Comparison of ENCODE assay signal across 12 cellular contexts in genomic region chr3:119664370-119664769, GRCh38. TPM values are rescaled to one million over a fixed set of nuclear protein-coding genes. Genes with fewer than 3 reads are reported as not detected.
DNase-seq lines count a peak whose midpoint lies in the region; ATAC-seq and TF ChIP-seq lines count a peak whose summit lies in the region.
"Had no signal": no experiment of that assay in that cellular context is flagged by ENCODE, and none has a peak within 500 bp of the region (broad histone marks: within the 10 kb centered on the region; RNA-seq: fewer than 3 reads in every experiment).

No MANE protein-coding gene starts in this region.

- H3K36me3 ChIP-seq in CD4-positive, CD25-positive, alpha-beta regulatory T cell (ENCODE audit: control insufficient read depth, insufficient read depth, low read length): peaks cover 26% of the 10 kb centered on the region
- peaks cover 9% of the 10 kb centered on the region for H3K36me3 ChIP-seq in RWPE2 (ENCODE audit: low read depth)

- H3K27ac ChIP-seq in CD4-positive, CD25-positive, alpha-beta regulatory T cell (ENCODE audit: insufficient read depth, low read length, poor library complexity, severe bottlenecking): no peak overlapping the region
- H3K27ac ChIP-seq in RWPE2 (ENCODE audit: poor library complexity, severe bottlenecking): peak overlapping the region; percentile 8
- H3K27ac ChIP-seq: BLaER1 had no signal

- H3K4me3 ChIP-seq in CD4-positive, CD25-positive, alpha-beta regulatory T cell (ENCODE audit: low read depth, low read length): no peak overlapping the region
- H3K4me3 ChIP-seq in RWPE2 (ENCODE audit: severe bottlenecking): no peak overlapping the region
- H3K4me3 ChIP-seq: BLaER1, skin epidermis had no signal

- ATAC-seq in CD4-positive, CD25-positive, alpha-beta regulatory T cell (ENCODE audit: low read depth in 2 of 2): no peak
- ATAC-seq in RWPE2 (ENCODE audit: low read depth) (no peak), HG03457 (IDR thresholded peaks at IDR 0.05; ENCODE audit: unreplicated experiment) (no peak), T-cell (replicated peaks in 1 of 4) (no peak)
- ATAC-seq: Panc1 had no signal

- H3K9me3 Mint-ChIP-seq in CD4-positive, CD25-positive, alpha-beta regulatory T cell: no peaks in the 10 kb centered on the region
- no peaks in the 10 kb centered on the region for H3K9me3 Mint-ChIP-seq in mesothelial cell of epicardium
- H3K9me3 Mint-ChIP-seq in activated naive CD4-positive, alpha-beta T cell treated with anti-CD3 and anti-CD28 coated beads for 36 hours: no peaks in the 10 kb centered on the region
- no peaks in the 10 kb centered on the region for H3K9me3 Mint-ChIP-seq in T-cell

- intact Hi-C loops in activated naive CD4-positive, alpha-beta T cell treated with anti-CD3 and anti-CD28 coated beads for 36 hours (cut with micrococcal nuclease): loop anchor here (2.0 kb wide), 1 partner anchor 26 kb away; no protein-coding TSS in a partner anchor

- no peaks in the 10 kb centered on the region for H3K9me3 ChIP-seq in CD4-positive, CD25-positive, alpha-beta regulatory T cell (ENCODE audit: control insufficient read depth in 2 of 2, low read length in 2 of 2)
- H3K9me3 ChIP-seq in RWPE2 (ENCODE audit: severe bottlenecking): no peaks in the 10 kb centered on the region
- H3K9me3 ChIP-seq: BLaER1 had no signal

- CTCF ChIA-PET in activated naive CD4-positive, alpha-beta T cell treated with anti-CD3 and anti-CD28 coated beads for 36 hours (lab: Charles Lee): interaction anchor here (0.6 kb wide), 1 partner anchor 8 kb away, joined by 3 read pairs; no protein-coding TSS in a partner anchor
- CTCF ChIA-PET in T-cell (lab: Charles Lee): no interaction called here

- POLR2A ChIA-PET in T-cell (lab: Charles Lee): interaction anchor here in 1 of 2 donors (0.5 kb wide), 1 partner anchor 548 kb away, joined by 3 read pairs; no protein-coding TSS in a partner anchor

- no peak for TF ChIP-seq CTCF in RWPE2 (IDR thresholded peaks at IDR 0.05; ENCODE audit: poor library complexity, severe bottlenecking)
- TF ChIP-seq CTCF in mesothelial cell of epicardium (IDR thresholded peaks at IDR 0.05; ENCODE audit: unreplicated experiment): no peak

- H3K27me3 Mint-ChIP-seq in CD4-positive, CD25-positive, alpha-beta regulatory T cell: no peaks in the 10 kb centered on the region
- H3K27me3 Mint-ChIP-seq in mesothelial cell of epicardium (ENCODE audit: low read depth) (no peaks in the 10 kb centered on the region), T-cell (no peaks in the 10 kb centered on the region)
- H3K27me3 Mint-ChIP-seq in activated naive CD4-positive, alpha-beta T cell treated with anti-CD3 and anti-CD28 coated beads for 36 hours (ENCODE audit: low read depth): no peaks in the 10 kb centered on the region

- no peaks in the 10 kb centered on the region for H3K27me3 ChIP-seq in CD4-positive, CD25-positive, alpha-beta regulatory T cell (ENCODE audit: control insufficient read depth, insufficient read depth, low read length)
- H3K27me3 ChIP-seq in RWPE2 (ENCODE audit: insufficient read depth, poor library complexity, severe bottlenecking): no peaks in the 10 kb centered on the region
- H3K27me3 ChIP-seq: BLaER1 had no signal

- H3K4me1 ChIP-seq in CD4-positive, CD25-positive, alpha-beta regulatory T cell (ENCODE audit: control insufficient read depth, insufficient read depth, low read length, poor library complexity, severe bottlenecking): no peaks in the 10 kb centered on the region
- peaks cover 16% of the 10 kb centered on the region for H3K4me1 ChIP-seq in RWPE2 (ENCODE audit: insufficient read depth, poor library complexity, severe bottlenecking)
- H3K4me1 ChIP-seq: BLaER1 had no signal

- no peak overlapping the region for H3K4me3 Mint-ChIP-seq in CD4-positive, CD25-positive, alpha-beta regulatory T cell
- H3K4me3 Mint-ChIP-seq in mesothelial cell of epicardium: no peak overlapping the region
- H3K4me3 Mint-ChIP-seq in activated naive CD4-positive, alpha-beta T cell treated with anti-CD3 and anti-CD28 coated beads for 36 hours: no peak overlapping the region
- no peak overlapping the region for H3K4me3 Mint-ChIP-seq in T-cell

- peak overlapping the region in 2 of 3 donors; percentile 42 to 48 for H3K27ac Mint-ChIP-seq in CD4-positive, CD25-positive, alpha-beta regulatory T cell
- peak overlapping the region; percentile 80 for H3K27ac Mint-ChIP-seq in mesothelial cell of epicardium
- H3K27ac Mint-ChIP-seq in activated naive CD4-positive, alpha-beta T cell treated with anti-CD3 and anti-CD28 coated beads for 36 hours: no peak overlapping the region
- peak overlapping the region in 1 of 2 donors; percentile 1 for H3K27ac Mint-ChIP-seq in T-cell

- peaks cover 0 to 11% (median 1%) of the 10 kb centered on the region in 4 donors for H3K4me1 Mint-ChIP-seq in CD4-positive, CD25-positive, alpha-beta regulatory T cell
- H3K4me1 Mint-ChIP-seq in mesothelial cell of epicardium: peaks cover 31% of the 10 kb centered on the region
- no peaks in the 10 kb centered on the region for H3K4me1 Mint-ChIP-seq in activated naive CD4-positive, alpha-beta T cell treated with anti-CD3 and anti-CD28 coated beads for 36 hours (ENCODE audit: low read depth)
- no peaks in the 10 kb centered on the region for H3K4me1 Mint-ChIP-seq in T-cell

- H3K36me3 Mint-ChIP-seq in CD4-positive, CD25-positive, alpha-beta regulatory T cell: peaks cover 17% of the 10 kb centered on the region
- H3K36me3 Mint-ChIP-seq in mesothelial cell of epicardium (no peaks in the 10 kb centered on the region), T-cell (peaks cover 12% of the 10 kb centered on the region)
- peaks cover 6% of the 10 kb centered on the region for H3K36me3 Mint-ChIP-seq in activated naive CD4-positive, alpha-beta T cell treated with anti-CD3 and anti-CD28 coated beads for 36 hours (ENCODE audit: low read depth)

- no peak for DNase-seq in CD4-positive, CD25-positive, alpha-beta regulatory T cell
- DNase-seq in RWPE2 (ENCODE audit: low spot score) (no peak), mesothelial cell of epicardium (ENCODE audit: low spot score in 2 of 2, unreplicated experiment in 2 of 2) (no peak), T-cell (no peak)
- no peak for DNase-seq in activated naive CD4-positive, alpha-beta T cell treated with anti-CD3 and anti-CD28 coated beads for 36 hours
- DNase-seq: amniotic stem cell, hypothalamus, MM.1S had no signal

RNA-seq across cellular contexts. Expression of gene POPDC2, which starts 4.0 kb away (rescaled TPM):
- 5.5 TPM for total RNA-seq in CD4-positive, CD25-positive, alpha-beta regulatory T cell
- 1 to 10 TPM; 1.9 to 3.2 (median 2.4) TPM for polyA plus RNA-seq in CD4-positive, CD25-positive, alpha-beta regulatory T cell
- total RNA-seq in mesothelial cell of epicardium (3.4 to 3.5 TPM (median 3.5 TPM) in 3 replicates), T-cell (1 to 10 TPM; 3.6 to 4.8 (median 4.2) TPM)
- 1 to 10 TPM in 1 of 2 experiments, under 1 TPM in 1; 0.72 to 1.5 TPM for total RNA-seq in activated naive CD4-positive, alpha-beta T cell treated with anti-CD3 and anti-CD28 coated beads for 36 hours

RNA-seq across cellular contexts. Expression of gene COX17, which starts 12.8 kb away (rescaled TPM):
- 34.1 TPM for total RNA-seq in CD4-positive, CD25-positive, alpha-beta regulatory T cell
- 100 to 1,000 TPM in 2 of 4 donors, 10 to 100 TPM in 2; 82.1 to 124 (median 97.2) TPM for polyA plus RNA-seq in CD4-positive, CD25-positive, alpha-beta regulatory T cell
- total RNA-seq in mesothelial cell of epicardium: 16.0 to 18.1 TPM (median 17.3 TPM) in 3 replicates
- 100 to 1,000 TPM; 104 to 113 TPM for total RNA-seq in activated naive CD4-positive, alpha-beta T cell treated with anti-CD3 and anti-CD28 coated beads for 36 hours
- 10 to 100 TPM; 20.5 to 33.1 (median 30.6) TPM for total RNA-seq in T-cell

RNA-seq across cellular contexts. Expression of gene CFAP91, which starts 38.5 kb away (rescaled TPM):
- 0.44 TPM for total RNA-seq in CD4-positive, CD25-positive, alpha-beta regulatory T cell
- polyA plus RNA-seq in CD4-positive, CD25-positive, alpha-beta regulatory T cell: under 1 TPM in 1 of 4 donors, not detected in 3; 0.59 TPM
- total RNA-seq in mesothelial cell of epicardium (7.1 to 10.9 TPM (median 8.7 TPM) in 3 replicates), T-cell (1 to 10 TPM in 1 of 5 donors, under 1 TPM in 3, not detected in 1; 0.14 to 1.2 (median 0.40) TPM)
- under 1 TPM; 0.26 to 0.57 TPM for total RNA-seq in activated naive CD4-positive, alpha-beta T cell treated with anti-CD3 and anti-CD28 coated beads for 36 hours
